1 cellular context compared by ENCODE assay signal in genomic region chr6:35737413-35738211, GRCh38.
TF ChIP-seq lines count a peak whose summit lies in the region.

No MANE protein-coding gene starts in this region.

TF ChIP-seq in K562, 482 proteins besides CTCF, POLR2A, EP300 and RAD21 (continues in another document):
- TF ChIP-seq ZNF609 (CRISPR knock-in tag; IDR thresholded peaks at IDR 0.05; ENCODE audit: borderline replicate concordance) (no peak), TRIM24 (IDR thresholded peaks at IDR 0.05) (peak in 1 of 2 experiments; percentile 48; a peak in 2 of 4 replicates), ZNF174 (CRISPR knock-in tag; IDR thresholded peaks at IDR 0.05) (no peak), NCOA6 (IDR thresholded peaks at IDR 0.05) (no peak), ELF2 (CRISPR knock-in tag; IDR thresholded peaks at IDR 0.05) (no peak), C11orf30 (IDR thresholded peaks at IDR 0.05; ENCODE audit: low read depth) (0 out of 2 replicates have a peak, but pooled peaks have one; percentile 23), BRD9 (IDR thresholded peaks at IDR 0.05; ENCODE audit: low read depth, partially characterized antibody) (peak; percentile 49), XRCC3 (IDR thresholded peaks at IDR 0.05) (no peak), MAFK (IDR thresholded peaks at IDR 0.05; ENCODE audit: low read length) (0 out of 2 replicates have a peak, but pooled peaks have one; percentile 10), EP400 (IDR thresholded peaks at IDR 0.05) (peak; percentile 62), CEBPB (tag; IDR thresholded peaks at IDR 0.05) (peak; percentile 99), PURB (CRISPR knock-in tag; IDR thresholded peaks at IDR 0.05; ENCODE audit: low read depth) (no peak), ZNF165 (CRISPR knock-in tag; IDR thresholded peaks at IDR 0.05; ENCODE audit: borderline replicate concordance) (no peak), PHB (CRISPR knock-in tag; IDR thresholded peaks at IDR 0.05) (no peak), ZFX (CRISPR knock-in tag; IDR thresholded peaks at IDR 0.05) (no peak), ZNF778 (CRISPR knock-in tag; IDR thresholded peaks at IDR 0.05) (no peak), DDX20 (tag; IDR thresholded peaks at IDR 0.05; ENCODE audit: low read depth) (no peak), TARDBP (IDR thresholded peaks at IDR 0.05) (no peak), ZNF316 (IDR thresholded peaks at IDR 0.05) (no peak), ZNF143 (CRISPR knock-in tag; IDR thresholded peaks at IDR 0.05) (no peak), ZNF311 (CRISPR knock-in tag; IDR thresholded peaks at IDR 0.05) (no peak), NFIX (CRISPR knock-in tag; IDR thresholded peaks at IDR 0.05; ENCODE audit: low read depth) (no peak), BACH1 (tag; IDR thresholded peaks at IDR 0.05) (no peak), ZNF253 (CRISPR knock-in tag; conservative IDR thresholded peaks at IDR 0.05) (no peak), U2AF2 (optimal IDR thresholded peaks at IDR 0.05; ENCODE audit: low read depth, low read length) (no peak), ZNF12 (CRISPR knock-in tag; IDR thresholded peaks at IDR 0.05) (no peak), ZNF354B (CRISPR knock-in tag; IDR thresholded peaks at IDR 0.05) (no peak), FOXP1 (CRISPR knock-in tag; IDR thresholded peaks at IDR 0.05) (0 out of 2 replicates have a peak, but pooled peaks have one; percentile 31), ZNF740 (CRISPR knock-in tag; IDR thresholded peaks at IDR 0.05) (no peak; the same call in 1 of the 2 replicates), ZNF740 (tag; IDR thresholded peaks at IDR 0.05) (no peak), KAT8 (IDR thresholded peaks at IDR 0.05; ENCODE audit: low read depth) (no peak), ATF1 (CRISPR knock-in tag; IDR thresholded peaks at IDR 0.05) (no peak), ATF1 (tag; IDR thresholded peaks at IDR 0.05) (no peak), MAFG (tag; conservative IDR thresholded peaks at IDR 0.05) (0 out of 2 replicates have a peak, but pooled peaks have one; percentile 6), MLLT1 (IDR thresholded peaks at IDR 0.05) (peak in 1 of 2 experiments; percentile 65; a peak in 1 of 4 replicates), ZKSCAN8 (CRISPR knock-in tag; IDR thresholded peaks at IDR 0.05) (no peak), ZNF217 (CRISPR knock-in tag; IDR thresholded peaks at IDR 0.05) (no peak), PKNOX1 (IDR thresholded peaks at IDR 0.05) (no peak; the same call in 1 of the 2 replicates), GABPB1 (CRISPR knock-in tag; IDR thresholded peaks at IDR 0.05) (no peak), PPARD (CRISPR knock-in tag; IDR thresholded peaks at IDR 0.05) (no peak), SMC3 (conservative IDR thresholded peaks at IDR 0.05; ENCODE audit: insufficient read depth, low read depth, low read length) (peak; percentile 93), CBFB (CRISPR knock-in tag; IDR thresholded peaks at IDR 0.05) (peak; percentile 84), NFE2 (IDR thresholded peaks at IDR 0.05; ENCODE audit: low read depth) (no peak), SAP30 (IDR thresholded peaks at IDR 0.05; ENCODE audit: borderline replicate concordance, insufficient read depth, low read depth, low read length, poor library complexity, severe bottlenecking) (no peak), STAG1 (CRISPR knock-in tag; IDR thresholded peaks at IDR 0.05; ENCODE audit: borderline replicate concordance) (peak; percentile 70; the same call in 1 of the 2 replicates), ZNF76 (CRISPR knock-in tag; IDR thresholded peaks at IDR 0.05; ENCODE audit: borderline replicate concordance) (no peak), BRF1 (IDR thresholded peaks at IDR 0.05; ENCODE audit: borderline replicate concordance, extremely low read depth, insufficient read length) (no peak), ZNF668 (CRISPR knock-in tag; IDR thresholded peaks at IDR 0.05) (no peak), MECOM (CRISPR knock-in tag; IDR thresholded peaks at IDR 0.05) (no peak), FOXK2 (conservative IDR thresholded peaks at IDR 0.05 in 1 of 2, IDR thresholded peaks at IDR 0.05 in 1 of 2; ENCODE audit: low read depth in 2 of 2) (peak in 1 of 2 experiments; percentile 45; a peak in 1 of 4 replicates), CBX2 (IDR thresholded peaks at IDR 0.05; ENCODE audit: insufficient read depth, low read length, poor library complexity, severe bottlenecking) (no peak), SMAD4 (CRISPR knock-in tag; conservative IDR thresholded peaks at IDR 0.05) (0 out of 2 replicates have a peak, but pooled peaks have one; percentile 41), STAT5B (CRISPR knock-in tag; IDR thresholded peaks at IDR 0.05) (no peak), FIP1L1 (IDR thresholded peaks at IDR 0.05; ENCODE audit: low read depth, low read length, poor library complexity, severe bottlenecking) (no peak), ZNF561 (CRISPR knock-in tag; conservative IDR thresholded peaks at IDR 0.05) (no peak), SRSF3 (IDR thresholded peaks at IDR 0.05; ENCODE audit: insufficient read depth, low read length) (no peak), NBN (IDR thresholded peaks at IDR 0.05; ENCODE audit: low read depth) (0 out of 2 replicates have a peak, but pooled peaks have one; percentile 54), HCFC1 (IDR thresholded peaks at IDR 0.05; ENCODE audit: low read depth, low read length) (no peak), TEAD4 (IDR thresholded peaks at IDR 0.05; ENCODE audit: low read length) (0 out of 2 replicates have a peak, but pooled peaks have one; percentile 32), TEAD4 (CRISPR knock-in tag; IDR thresholded peaks at IDR 0.05; ENCODE audit: borderline replicate concordance) (no peak)
- TF ChIP-seq, protein P1, sequence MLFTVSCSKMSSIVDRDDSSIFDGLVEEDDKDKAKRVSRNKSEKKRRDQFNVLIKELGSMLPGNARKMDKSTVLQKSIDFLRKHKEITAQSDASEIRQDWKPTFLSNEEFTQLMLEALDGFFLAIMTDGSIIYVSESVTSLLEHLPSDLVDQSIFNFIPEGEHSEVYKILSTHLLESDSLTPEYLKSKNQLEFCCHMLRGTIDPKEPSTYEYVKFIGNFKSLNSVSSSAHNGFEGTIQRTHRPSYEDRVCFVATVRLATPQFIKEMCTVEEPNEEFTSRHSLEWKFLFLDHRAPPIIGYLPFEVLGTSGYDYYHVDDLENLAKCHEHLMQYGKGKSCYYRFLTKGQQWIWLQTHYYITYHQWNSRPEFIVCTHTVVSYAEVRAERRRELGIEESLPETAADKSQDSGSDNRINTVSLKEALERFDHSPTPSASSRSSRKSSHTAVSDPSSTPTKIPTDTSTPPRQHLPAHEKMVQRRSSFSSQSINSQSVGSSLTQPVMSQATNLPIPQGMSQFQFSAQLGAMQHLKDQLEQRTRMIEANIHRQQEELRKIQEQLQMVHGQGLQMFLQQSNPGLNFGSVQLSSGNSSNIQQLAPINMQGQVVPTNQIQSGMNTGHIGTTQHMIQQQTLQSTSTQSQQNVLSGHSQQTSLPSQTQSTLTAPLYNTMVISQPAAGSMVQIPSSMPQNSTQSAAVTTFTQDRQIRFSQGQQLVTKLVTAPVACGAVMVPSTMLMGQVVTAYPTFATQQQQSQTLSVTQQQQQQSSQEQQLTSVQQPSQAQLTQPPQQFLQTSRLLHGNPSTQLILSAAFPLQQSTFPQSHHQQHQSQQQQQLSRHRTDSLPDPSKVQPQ (CRISPR knock-in tag; IDR thresholded peaks at IDR 0.05; ENCODE audit: borderline replicate concordance): no peak
- TF ChIP-seq, protein P2, sequence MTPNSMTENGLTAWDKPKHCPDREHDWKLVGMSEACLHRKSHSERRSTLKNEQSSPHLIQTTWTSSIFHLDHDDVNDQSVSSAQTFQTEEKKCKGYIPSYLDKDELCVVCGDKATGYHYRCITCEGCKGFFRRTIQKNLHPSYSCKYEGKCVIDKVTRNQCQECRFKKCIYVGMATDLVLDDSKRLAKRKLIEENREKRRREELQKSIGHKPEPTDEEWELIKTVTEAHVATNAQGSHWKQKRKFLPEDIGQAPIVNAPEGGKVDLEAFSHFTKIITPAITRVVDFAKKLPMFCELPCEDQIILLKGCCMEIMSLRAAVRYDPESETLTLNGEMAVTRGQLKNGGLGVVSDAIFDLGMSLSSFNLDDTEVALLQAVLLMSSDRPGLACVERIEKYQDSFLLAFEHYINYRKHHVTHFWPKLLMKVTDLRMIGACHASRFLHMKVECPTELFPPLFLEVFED (CRISPR knock-in tag; conservative IDR thresholded peaks at IDR 0.05): no peak
- TF ChIP-seq, protein P3, sequence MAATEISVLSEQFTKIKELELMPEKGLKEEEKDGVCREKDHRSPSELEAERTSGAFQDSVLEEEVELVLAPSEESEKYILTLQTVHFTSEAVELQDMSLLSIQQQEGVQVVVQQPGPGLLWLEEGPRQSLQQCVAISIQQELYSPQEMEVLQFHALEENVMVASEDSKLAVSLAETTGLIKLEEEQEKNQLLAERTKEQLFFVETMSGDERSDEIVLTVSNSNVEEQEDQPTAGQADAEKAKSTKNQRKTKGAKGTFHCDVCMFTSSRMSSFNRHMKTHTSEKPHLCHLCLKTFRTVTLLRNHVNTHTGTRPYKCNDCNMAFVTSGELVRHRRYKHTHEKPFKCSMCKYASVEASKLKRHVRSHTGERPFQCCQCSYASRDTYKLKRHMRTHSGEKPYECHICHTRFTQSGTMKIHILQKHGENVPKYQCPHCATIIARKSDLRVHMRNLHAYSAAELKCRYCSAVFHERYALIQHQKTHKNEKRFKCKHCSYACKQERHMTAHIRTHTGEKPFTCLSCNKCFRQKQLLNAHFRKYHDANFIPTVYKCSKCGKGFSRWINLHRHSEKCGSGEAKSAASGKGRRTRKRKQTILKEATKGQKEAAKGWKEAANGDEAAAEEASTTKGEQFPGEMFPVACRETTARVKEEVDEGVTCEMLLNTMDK (IDR thresholded peaks at IDR 0.05; ENCODE audit: borderline replicate concordance, insufficient read depth, low read depth, low read length, poor library complexity, severe bottlenecking): no peak
- TF ChIP-seq, protein P4, sequence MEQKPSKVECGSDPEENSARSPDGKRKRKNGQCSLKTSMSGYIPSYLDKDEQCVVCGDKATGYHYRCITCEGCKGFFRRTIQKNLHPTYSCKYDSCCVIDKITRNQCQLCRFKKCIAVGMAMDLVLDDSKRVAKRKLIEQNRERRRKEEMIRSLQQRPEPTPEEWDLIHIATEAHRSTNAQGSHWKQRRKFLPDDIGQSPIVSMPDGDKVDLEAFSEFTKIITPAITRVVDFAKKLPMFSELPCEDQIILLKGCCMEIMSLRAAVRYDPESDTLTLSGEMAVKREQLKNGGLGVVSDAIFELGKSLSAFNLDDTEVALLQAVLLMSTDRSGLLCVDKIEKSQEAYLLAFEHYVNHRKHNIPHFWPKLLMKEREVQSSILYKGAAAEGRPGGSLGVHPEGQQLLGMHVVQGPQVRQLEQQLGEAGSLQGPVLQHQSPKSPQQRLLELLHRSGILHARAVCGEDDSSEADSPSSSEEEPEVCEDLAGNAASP (IDR thresholded peaks at IDR 0.05): no peak
